Comparison of ENCODE assay signal across 9 cellular contexts in genomic region chr17:40068129-40068581, GRCh38. TPM values are rescaled to one million over a fixed set of nuclear protein-coding genes. Genes with fewer than 3 reads are reported as not detected.
DNase-seq lines count a peak whose midpoint lies in the region; ATAC-seq and TF ChIP-seq lines count a peak whose summit lies in the region.
"Had no signal": no experiment of that assay in that cellular context is flagged by ENCODE, and none has a peak within 500 bp of the region (broad histone marks: within the 10 kb centered on the region; RNA-seq: fewer than 3 reads in every experiment).

No MANE protein-coding gene starts in this region.

- no peaks in the 10 kb centered on the region for H3K36me3 Mint-ChIP-seq in endothelial cell (ENCODE audit: low read depth, unreplicated experiment)

- H3K27me3 ChIP-seq in BLaER1: no peaks in the 10 kb centered on the region
- H3K27me3 ChIP-seq in PC-3 (ENCODE audit: low read length): no peaks in the 10 kb centered on the region
- no peaks in the 10 kb centered on the region for H3K27me3 ChIP-seq in osteoblast (ENCODE audit: insufficient read depth, low read length)

- H3K4me3 ChIP-seq in BLaER1 (peak overlapping the region; percentile 62), PC-3 (ENCODE audit: low read length) (peak overlapping the region; percentile 43; the same call in 1 of the 2 replicates), osteoblast (ENCODE audit: insufficient read depth, low read length) (peak overlapping the region; percentile 65)

- TF ChIP-seq CTCF in PC-3 (conservative IDR thresholded peaks at IDR 0.05; ENCODE audit: low read depth, low read length) (no peak), endothelial cell (IDR thresholded peaks at IDR 0.05; ENCODE audit: unreplicated experiment) (no peak), osteoblast (IDR thresholded peaks at IDR 0.05; ENCODE audit: extremely low read depth, low read depth, low read length) (no peak)

- H3K4me2 ChIP-seq in BLaER1 (peak overlapping the region; percentile 100), PC-3 (ENCODE audit: low read length) (peak overlapping the region; percentile 75), osteoblast (ENCODE audit: insufficient read depth, low read length) (peak overlapping the region; percentile 82)

- H3K4me1 ChIP-seq in BLaER1: peaks cover 93% of the 10 kb centered on the region
- H3K4me1 ChIP-seq in PC-3 (ENCODE audit: insufficient read depth, low read length): peaks cover 38% of the 10 kb centered on the region
- H3K4me1 ChIP-seq in osteoblast (ENCODE audit: insufficient read depth, low read length): peaks cover 77% of the 10 kb centered on the region

- no peaks in the 10 kb centered on the region for H3K36me3 ChIP-seq in BLaER1
- no peaks in the 10 kb centered on the region for H3K36me3 ChIP-seq in PC-3 (ENCODE audit: low read depth, low read length)
- H3K36me3 ChIP-seq in osteoblast (ENCODE audit: insufficient read depth, low read length): no peaks in the 10 kb centered on the region

- H4K20me1 ChIP-seq in BLaER1 (no peaks in the 10 kb centered on the region; the same call in 1 of the 2 replicates), PC-3 (ENCODE audit: low read length) (no peaks in the 10 kb centered on the region), osteoblast (ENCODE audit: insufficient read depth, low read length) (peaks cover 39% of the 10 kb centered on the region)

- peaks cover 9% of the 10 kb centered on the region for H3K27me3 Mint-ChIP-seq in endothelial cell (ENCODE audit: unreplicated experiment)

- CTCF ChIA-PET in PC-3 (lab: Charles Lee): interaction anchor here (0.6 kb wide), 1 partner anchor 277 kb away, joined by 9 read pairs; no protein-coding TSS in a partner anchor

- H3K27ac Mint-ChIP-seq in endothelial cell (ENCODE audit: unreplicated experiment): peak overlapping the region; percentile 3

- H2AFZ ChIP-seq in PC-3 (ENCODE audit: low read length) (peak overlapping the region; percentile 70; the same call in 1 of the 2 replicates), osteoblast (ENCODE audit: low read length) (peak overlapping the region; percentile 77)

- H3K9ac ChIP-seq in BLaER1 (peak overlapping the region; percentile 88), PC-3 (ENCODE audit: low read length) (peak overlapping the region; percentile 32; the same call in 1 of the 2 replicates)

- no peaks in the 10 kb centered on the region for H3F3A ChIP-seq in PC-3 (ENCODE audit: low read length, unreplicated experiment)

- H3K79me2 ChIP-seq in PC-3 (ENCODE audit: low read length) (no peaks in the 10 kb centered on the region), osteoblast (ENCODE audit: insufficient read depth, low read length) (peaks cover 57% of the 10 kb centered on the region)

- no peak overlapping the region for H3K4me3 Mint-ChIP-seq in endothelial cell (ENCODE audit: unreplicated experiment)

- intact Hi-C loops in PC-3 (cut with micrococcal nuclease): no loop called here

- H3K9me3 ChIP-seq in BLaER1 (no peaks in the 10 kb centered on the region), PC-3 (ENCODE audit: low read length) (no peaks in the 10 kb centered on the region), osteoblast (ENCODE audit: low read depth, low read length) (no peaks in the 10 kb centered on the region)

- H3K4me1 Mint-ChIP-seq in endothelial cell (ENCODE audit: unreplicated experiment): peaks cover 46% of the 10 kb centered on the region

- DNase-seq in PC-3 (peak; percentile 39), endothelial cell (ENCODE audit: low spot score) (no peak), osteoblast (ENCODE audit: insufficient read length, low spot score, missing footprints) (peak; percentile 72)

- no peaks in the 10 kb centered on the region for H3K9me2 ChIP-seq in PC-3 (replicated peaks; ENCODE audit: low read length)

- BruUV-seq in PC-3 (replicated peaks; lab: Mats Ljungman, UMichigan): no TSS peak

- H3K27ac ChIP-seq in BLaER1: peak overlapping the region; percentile 93
- H3K27ac ChIP-seq in PC-3 (ENCODE audit: low read length): no peak overlapping the region
- peak overlapping the region; percentile 71 for H3K27ac ChIP-seq in osteoblast (ENCODE audit: low read depth, low read length)

- ATAC-seq in PC-3: 0 out of 2 replicates have a peak, but pooled peaks have one; percentile 16
- no peak for ATAC-seq in GM18519 (IDR thresholded peaks at IDR 0.05; ENCODE audit: low FRiP score, unreplicated experiment)
- ATAC-seq in GM18511 (IDR thresholded peaks at IDR 0.05; ENCODE audit: unreplicated experiment): no peak
- no peak for ATAC-seq in HG03139 (IDR thresholded peaks at IDR 0.05; ENCODE audit: unreplicated experiment)
- no peak for ATAC-seq in GM21381 (IDR thresholded peaks at IDR 0.05; ENCODE audit: unreplicated experiment)

- H3K9me3 Mint-ChIP-seq in endothelial cell (ENCODE audit: unreplicated experiment): no peaks in the 10 kb centered on the region

- POLR2A ChIA-PET in PC-3 (lab: Charles Lee; ENCODE audit: unreplicated experiment): no interaction called here

RNA-seq across cellular contexts. Expression of gene THRA, which starts 5.4 kb away (rescaled TPM):
- total RNA-seq in PC-3 (2014; rRNA removed) (6.6 and 11.2 TPM in 2 replicates), endothelial cell (ENCODE audit: unreplicated experiment) (13.6 TPM), osteoblast (30.6 and 33.3 TPM in 2 replicates)

RNA-seq across cellular contexts. Expression of gene MED24, which starts 13.9 kb away (rescaled TPM):
- total RNA-seq in PC-3 (2014; rRNA removed) (73.0 and 78.7 TPM in 2 replicates), endothelial cell (ENCODE audit: unreplicated experiment) (111 TPM), osteoblast (33.6 and 36.6 TPM in 2 replicates)

RNA-seq across cellular contexts. Expression of gene NR1D1, which starts 32.2 kb away (rescaled TPM):
- total RNA-seq in PC-3 (2014; rRNA removed) (7.1 and 9.2 TPM in 2 replicates), endothelial cell (ENCODE audit: unreplicated experiment) (2.6 TPM), osteoblast (5.1 and 7.1 TPM in 2 replicates)

RNA-seq across cellular contexts. Expression of gene CSF3, which starts 52.9 kb away (rescaled TPM):
- 4.0 and 4.3 TPM in 2 replicates for total RNA-seq in PC-3 (2014; rRNA removed)
- total RNA-seq in endothelial cell (ENCODE audit: unreplicated experiment): not detected
- total RNA-seq in osteoblast: not detected in 2 replicates
- total RNA-seq: activated CD8-positive, alpha-beta memory T cell treated with anti-CD3 and anti-CD28 coated beads for 36 hours had no signal

RNA-seq across cellular contexts. Expression of gene MSL1, which starts 53.6 kb away (rescaled TPM):
- total RNA-seq in PC-3 (2014; rRNA removed) (22.2 and 38.1 TPM in 2 replicates), endothelial cell (ENCODE audit: unreplicated experiment) (96.2 TPM), osteoblast (53.3 and 60.1 TPM in 2 replicates)
